Comparison of ENCODE assay signal across 8 cellular contexts in genomic region chr20:4666001-4666470, GRCh38.
DNase-seq lines count a peak whose midpoint lies in the region; ATAC-seq and TF ChIP-seq lines count a peak whose summit lies in the region.

No MANE protein-coding gene starts in this region.

- no peak for ATAC-seq in HG02798 (IDR thresholded peaks at IDR 0.05; ENCODE audit: poor library complexity, unreplicated experiment)

- DNase-seq in GM03348 (ENCODE audit: low spot score) (peak; percentile 25), SW480 (ENCODE audit: low spot score) (peak; percentile 39), amniotic epithelial cell (ENCODE audit: low read depth) (peak; percentile 77), retina (no peak), NCI-H1694 (lab: John Stamatoyannopoulos, UW) (no peak), nephron progenitor cell (no peak)
- peak; percentile 59 for DNase-seq in stimulated activated CD4-positive, alpha-beta T cell treated with anti-CD3 and anti-CD28 coated beads, Interleukin-1b, Interleukin-23, amount 100 ng/mL, for 48 hours

- peaks cover 11% of the 10 kb centered on the region for H3K4me1 Mint-ChIP-seq in nephron progenitor cell

- no peak overlapping the region for H3K27ac Mint-ChIP-seq in nephron progenitor cell

- no peak for TF ChIP-seq CTCF in nephron progenitor cell (IDR thresholded peaks at IDR 0.05)

- no peaks in the 10 kb centered on the region for H3K36me3 Mint-ChIP-seq in nephron progenitor cell (ENCODE audit: low read depth)

- H3K9me3 Mint-ChIP-seq in nephron progenitor cell: no peaks in the 10 kb centered on the region

- peaks cover 8% of the 10 kb centered on the region for H3K27me3 Mint-ChIP-seq in nephron progenitor cell (ENCODE audit: low read depth, poor library complexity)

- no peak overlapping the region for H3K4me3 Mint-ChIP-seq in nephron progenitor cell

Comparison
In these comparisons a context has a peak if more than half of its experiments do, and no peak if none do; other contexts are left out.
1. DNase-seq: peak in GM03348 (single experiment), SW480 (single experiment), amniotic epithelial cell (single experiment) and stimulated activated CD4-positive, alpha-beta T cell treated with anti-CD3 and anti-CD28 coated beads, Interleukin-1b, Interleukin-23, amount 100 ng/mL, for 48 hours (single experiment); none in retina (single experiment), NCI-H1694 (single experiment) and nephron progenitor cell (single experiment).